In the genomic region with DNA sequence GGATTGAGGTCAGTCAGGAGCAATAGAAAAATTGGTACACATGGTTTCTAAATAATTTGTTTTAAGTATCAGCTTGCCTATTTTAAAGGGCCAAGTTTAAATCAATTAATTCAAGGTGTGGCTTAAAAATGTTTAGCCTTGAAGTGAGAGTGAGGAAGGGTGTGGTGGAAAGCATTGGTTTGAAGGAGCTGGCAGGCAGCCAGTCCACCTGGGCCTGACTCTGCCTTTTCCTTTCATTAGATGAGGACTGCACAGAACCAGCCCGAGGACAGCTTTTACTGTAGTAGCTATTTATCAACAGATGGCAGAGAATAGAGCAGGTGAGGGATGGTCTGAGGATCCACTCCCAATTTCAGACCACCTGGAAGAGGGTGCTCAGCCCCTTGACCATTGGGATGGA, we compare ENCODE assay signal across 13 cellular contexts. TPM values are rescaled to one million over a fixed set of nuclear protein-coding genes. Genes with fewer than 3 reads are reported as not detected.
DNase-seq lines count a peak whose midpoint lies in the region; ATAC-seq, FAIRE-seq and TF ChIP-seq lines count a peak whose summit lies in the region.
"Had no signal": no experiment of that assay in that cellular context is flagged by ENCODE, and none has a peak within 500 bp of the region (broad histone marks: within the 10 kb centered on the region; RNA-seq: fewer than 3 reads in every experiment).

No MANE protein-coding gene starts in this region.

- RAD21 ChIA-PET in GM12878 (lab: Charles Lee; ENCODE audit: unreplicated experiment) = no interaction called here

- no peak for TF ChIP-seq CTCF in GM12878 (IDR thresholded peaks at IDR 0.05 in 2 of 3, conservative IDR thresholded peaks at IDR 0.05 in 1 of 3; ENCODE audit: control insufficient read depth in 2 of 3, extremely low read depth in 1 of 3, insufficient read depth in 1 of 3, low read depth in 3 of 3, low read length in 3 of 3)
- no peak for TF ChIP-seq CTCF in thyroid gland (IDR thresholded peaks at IDR 0.05)
- TF ChIP-seq CTCF in H9 (conservative IDR thresholded peaks at IDR 0.05) = no peak

- SMC1A ChIA-PET in GM12878 (lab: Charles Lee; ENCODE audit: uncharacterized antibody, unreplicated experiment) = interaction anchor here (0.6 to 1.2 kb wide), 3 partner anchors 10 to 29 kb away, joined by 3 to 4 read pairs (median 3); no protein-coding TSS in a partner anchor

- no peak overlapping the region for H3K18ac ChIP-seq in H9 (ENCODE audit: insufficient read length, low read depth, low read length)

- no peak overlapping the region for H2BK5ac ChIP-seq in H9 (ENCODE audit: insufficient read length, low read length)

- peak; percentile 28 for DNase-seq in activated naive CD4-positive, alpha-beta T cell treated with anti-CD3 and anti-CD28 coated beads, Interleukin-2, amount 10 ng/mL, durations not matched to agents 7 days and 5 days
- no peak for DNase-seq in activated naive CD4-positive, alpha-beta T cell treated with anti-CD3 and anti-CD28 coated beads, Interleukin-2, amount 50 U/mL, for 72 hours (ENCODE audit: low spot score in 2 of 2)
- DNase-seq in NCI-H345 treated with DMSO at 0.1 percent for 48 hours (lab: John Stamatoyannopoulos, UW; ENCODE audit: unreplicated experiment) (peak; percentile 77), GM12878 (ENCODE audit: low read depth, low spot score) (no peak), thyroid gland (peak; percentile 38 to 58), erythroblast (lab: John Stamatoyannopoulos, UW) (no peak), H9 (no peak), HUDEP-2 (lab: John Stamatoyannopoulos, UW; ENCODE audit: unreplicated experiment in 76 of 76) (no peak)
- DNase-seq: activated naive CD4-positive, alpha-beta T cell treated with anti-CD3 and anti-CD28 coated beads, Interleukin-2, amount 50 U/mL, for 16 hours; heart left ventricle; NK-92 treated with Interleukin-12 subunit alpha and Interleukin-12 subunit beta, amount 100 ng/mL, for 24 hours had no signal

- H3K4me3 ChIP-seq in GM12878 (no peak overlapping the region), thyroid gland (replicated peaks in 1 of 3) (no peak overlapping the region)
- H3K4me3 ChIP-seq: heart left ventricle, prostate gland had no signal

- no peaks in the 10 kb centered on the region for H3K27me3 Mint-ChIP-seq in activated naive CD4-positive, alpha-beta T cell treated with anti-CD3 and anti-CD28 coated beads, Interleukin-2, amount 10 ng/mL, durations not matched to agents 7 days and 5 days
- no peaks in the 10 kb centered on the region for H3K27me3 Mint-ChIP-seq in H9 (ENCODE audit: low read depth)
- H3K27me3 Mint-ChIP-seq: dendritic cell treated with granulocyte-macrophage colony-stimulating factor and Interleukin-4, amounts not matched to agents 40 ng/mL and 50 ng/mL, for 4 days had no signal

- H3K79me2 ChIP-seq in GM12878 (ENCODE audit: control insufficient read depth, insufficient read depth, low read length) (no peaks in the 10 kb centered on the region), H9 (ENCODE audit: insufficient read depth, low read length) (no peaks in the 10 kb centered on the region)

- H3K27me3 ChIP-seq in GM12878 (replicated peaks in 1 of 2; ENCODE audit: control insufficient read depth in 2 of 2, insufficient read depth in 2 of 2, low read length in 1 of 2) (no peaks in the 10 kb centered on the region), thyroid gland (no peaks in the 10 kb centered on the region), H9 (ENCODE audit: insufficient read depth, low read length) (no peaks in the 10 kb centered on the region)
- H3K27me3 ChIP-seq: heart left ventricle had no signal

- POLR2A ChIA-PET in GM12878 (lab: Charles Lee) = no interaction called here

- H2BK20ac ChIP-seq in H9 (ENCODE audit: low read depth, low read length, poor library complexity, severe bottlenecking) = no peak overlapping the region

- in situ Hi-C loops in GM12878 (cut with MboI) = no loop called here

- H4K5ac ChIP-seq in H9 (ENCODE audit: insufficient read length, low read depth, low read length) = no peak overlapping the region

- CTCF ChIA-PET in activated naive CD4-positive, alpha-beta T cell treated with anti-CD3 and anti-CD28 coated beads, Interleukin-2, amount 10 ng/mL, durations not matched to agents 7 days and 5 days (lab: Charles Lee) = no interaction called here
- CTCF ChIA-PET in GM12878 (lab: Yijun Ruan, JAX) = interaction anchor here (0.9 kb wide), 1 partner anchor 9 kb away, joined by 4 read pairs; no protein-coding TSS in a partner anchor

- H3K4me2 ChIP-seq in GM12878 (ENCODE audit: control insufficient read depth, insufficient read depth) = no peak overlapping the region
- H3K4me2 ChIP-seq in H9 (ENCODE audit: insufficient read depth, insufficient read length, low read length) = no peak overlapping the region

- H3K4me1 ChIP-seq in GM12878 (ENCODE audit: control insufficient read depth, insufficient read depth, low read length) (no peaks in the 10 kb centered on the region), thyroid gland (no peaks in the 10 kb centered on the region), H9 (ENCODE audit: insufficient read depth, low read length) (no peaks in the 10 kb centered on the region; the same call in none of the 2 replicates)
- H3K4me1 ChIP-seq: prostate gland had no signal

- intact Hi-C loops in GM12878 (cut with micrococcal nuclease; ENCODE audit: unreplicated experiment) (no loop called here), thyroid gland (cut with DNase I) (no loop called here)

- no peak overlapping the region for H4K8ac ChIP-seq in H9 (replicated peaks; ENCODE audit: insufficient read length, low read depth, low read length)

- H3K23me2 ChIP-seq in H9 (ENCODE audit: insufficient read length, low read depth, low read length, poor library complexity, severe bottlenecking) = no peaks in the 10 kb centered on the region

- H3K9ac ChIP-seq in GM12878 (ENCODE audit: control insufficient read depth, insufficient read depth, low read length) (no peak overlapping the region), H9 (ENCODE audit: extremely low read depth, insufficient read length, low read length) (no peak overlapping the region)

- H2AK5ac ChIP-seq in H9 (ENCODE audit: insufficient read length, low read length) = no peak overlapping the region

- H3K27ac ChIP-seq in GM12878 (ENCODE audit: control insufficient read depth, insufficient read depth) (no peak overlapping the region), thyroid gland (no peak overlapping the region), H9 (ENCODE audit: insufficient read length, low read depth, low read length) (no peak overlapping the region)
- H3K27ac ChIP-seq: heart left ventricle, prostate gland had no signal

- BruUV-seq in GM12878 (replicated peaks; lab: Mats Ljungman, UMichigan) = no TSS peak

- peak; percentile 35 for FAIRE-seq in GM12878 (lab: Jason Lieb, UNC)

- H3T11ph ChIP-seq in H9 (ENCODE audit: low read length) = no peak overlapping the region

- H3K56ac ChIP-seq in H9 (ENCODE audit: insufficient read length, low read depth, low read length) = no peak overlapping the region

- 53% methylated on average over 1 of the region's 1 CpG for WGBS in GM12878 (ENCODE audit: insufficient coverage, insufficient replicate concordance, low lambda C conversion rate, missing lambda C conversion rate)
- WGBS in thyroid gland, 2 donors = 18 to 25% methylated on average over 1 of the region's 1 CpG
- WGBS in H9 (ENCODE audit: extremely low coverage, insufficient read length, low lambda C conversion rate) = no CpG with 5 or more reads among the region's 1 CpG

- no peak for TF ChIP-seq EP300 in GM12878 (IDR thresholded peaks at IDR 0.05; ENCODE audit: borderline replicate concordance in 1 of 2, control insufficient read depth in 1 of 2, low read depth in 2 of 2, low read length in 2 of 2)

- no peaks in the 10 kb centered on the region for H3K9me3 Mint-ChIP-seq in activated naive CD4-positive, alpha-beta T cell treated with anti-CD3 and anti-CD28 coated beads, Interleukin-2, amount 10 ng/mL, durations not matched to agents 7 days and 5 days
- H3K9me3 Mint-ChIP-seq in activated naive CD4-positive, alpha-beta T cell treated with anti-CD3 and anti-CD28 coated beads, Interleukin-2, amount 50 U/mL, for 72 hours = no peaks in the 10 kb centered on the region
- H3K9me3 Mint-ChIP-seq in H9 = no peaks in the 10 kb centered on the region
- H3K9me3 Mint-ChIP-seq: dendritic cell treated with granulocyte-macrophage colony-stimulating factor and Interleukin-4, amounts not matched to agents 40 ng/mL and 50 ng/mL, for 4 days had no signal

- H3K9me3 ChIP-seq in GM12878 (replicated peaks; ENCODE audit: control insufficient read depth, insufficient read depth, low read length) = no peaks in the 10 kb centered on the region
- H3K9me3 ChIP-seq in thyroid gland = no peaks in the 10 kb centered on the region
- H3K9me3 ChIP-seq in H9 (ENCODE audit: control insufficient read depth, low read depth, low read length) = no peaks in the 10 kb centered on the region
- H3K9me3 ChIP-seq: heart left ventricle, prostate gland had no signal

- TF ChIP-seq POLR2A in GM12878 (IDR thresholded peaks at IDR 0.05; ENCODE audit: low read depth, low read length) (no peak), thyroid gland (IDR thresholded peaks at IDR 0.05) (no peak), erythroblast (IDR thresholded peaks at IDR 0.05; ENCODE audit: low read length) (no peak)

- H3K36me3 ChIP-seq in GM12878 (ENCODE audit: control insufficient read depth in 2 of 2, insufficient read depth in 2 of 2, low read length in 1 of 2) (peaks cover 11 to 19% of the 10 kb centered on the region in 2 experiments), thyroid gland (peaks cover 30 to 40% of the 10 kb centered on the region in 2 donors)

- H3K79me1 ChIP-seq in H9 (ENCODE audit: insufficient read depth, low read depth, low read length, poor library complexity, severe bottlenecking) = no peaks in the 10 kb centered on the region

- ATAC-seq in activated naive CD4-positive, alpha-beta T cell treated with anti-CD3 and anti-CD28 coated beads, Interleukin-2, amount 50 U/mL, for 72 hours = no peak
- no peak for ATAC-seq in GM12878

- H2BK12ac ChIP-seq in H9 (ENCODE audit: insufficient read length, low read depth, low read length) = no peak overlapping the region

- no peak overlapping the region for H4K91ac ChIP-seq in H9 (ENCODE audit: insufficient read length, low read depth, low read length)

- H3K4ac ChIP-seq in H9 (ENCODE audit: low read depth, low read length) = no peak overlapping the region

- no peak overlapping the region for H3K14ac ChIP-seq in H9 (ENCODE audit: insufficient read depth, low read length)

- H4K20me1 ChIP-seq in GM12878 (ENCODE audit: control insufficient read depth, insufficient read depth) = no peaks in the 10 kb centered on the region
- H4K20me1 ChIP-seq in H9 (ENCODE audit: control insufficient read depth, insufficient read depth, insufficient read length) = no peaks in the 10 kb centered on the region

- H2BK120ac ChIP-seq in H9 (ENCODE audit: low read depth, low read length, poor library complexity, severe bottlenecking) = no peak overlapping the region

- peaks cover 21% of the 10 kb centered on the region for H3K4me1 Mint-ChIP-seq in activated naive CD4-positive, alpha-beta T cell treated with anti-CD3 and anti-CD28 coated beads, Interleukin-2, amount 10 ng/mL, durations not matched to agents 7 days and 5 days
- peaks cover 10 to 11% of the 10 kb centered on the region in 2 experiments for H3K4me1 Mint-ChIP-seq in H9

- no peak overlapping the region for H3K23ac ChIP-seq in H9 (ENCODE audit: insufficient read length, low read depth, low read length)

- peak overlapping the region; percentile 13 for H3K27ac Mint-ChIP-seq in activated naive CD4-positive, alpha-beta T cell treated with anti-CD3 and anti-CD28 coated beads, Interleukin-2, amount 10 ng/mL, durations not matched to agents 7 days and 5 days
- H3K27ac Mint-ChIP-seq in activated naive CD4-positive, alpha-beta T cell treated with anti-CD3 and anti-CD28 coated beads, Interleukin-2, amount 50 U/mL, for 72 hours = no peak overlapping the region
- no peak overlapping the region for H3K27ac Mint-ChIP-seq in H9
- H3K27ac Mint-ChIP-seq: dendritic cell treated with granulocyte-macrophage colony-stimulating factor and Interleukin-4, amounts not matched to agents 40 ng/mL and 50 ng/mL, for 4 days had no signal

- H2BK15ac ChIP-seq in H9 (ENCODE audit: low read depth, low read length) = no peak overlapping the region

- no peak for TF ChIP-seq RAD21 in GM12878 (IDR thresholded peaks at IDR 0.05; ENCODE audit: insufficient read depth, low read depth, low read length)

- no peak overlapping the region for H3K4me3 Mint-ChIP-seq in activated naive CD4-positive, alpha-beta T cell treated with anti-CD3 and anti-CD28 coated beads, Interleukin-2, amount 10 ng/mL, durations not matched to agents 7 days and 5 days
- H3K4me3 Mint-ChIP-seq in H9 = no peak overlapping the region
- H3K4me3 Mint-ChIP-seq: dendritic cell treated with granulocyte-macrophage colony-stimulating factor and Interleukin-4, amounts not matched to agents 40 ng/mL and 50 ng/mL, for 4 days had no signal

- H2AFZ ChIP-seq in GM12878 (ENCODE audit: control insufficient read depth, low read depth, low read length) (no peak overlapping the region), H9 (ENCODE audit: low read length) (no peak overlapping the region)

- H3K36me3 Mint-ChIP-seq in activated naive CD4-positive, alpha-beta T cell treated with anti-CD3 and anti-CD28 coated beads, Interleukin-2, amount 10 ng/mL, durations not matched to agents 7 days and 5 days = peaks cover 42% of the 10 kb centered on the region
- H3K36me3 Mint-ChIP-seq in activated naive CD4-positive, alpha-beta T cell treated with anti-CD3 and anti-CD28 coated beads, Interleukin-2, amount 50 U/mL, for 72 hours = peaks cover 10 to 16% of the 10 kb centered on the region in 2 donors
- peaks cover 26 to 73% (median 69%) of the 10 kb centered on the region in 3 experiments; a peak in 6 of 7 replicates for H3K36me3 Mint-ChIP-seq in H9 (ENCODE audit: insufficient read depth in 1 of 3, low read depth in 3 of 3)

RNA-seq across cellular contexts. Expression of gene DHX35, which starts 42.4 kb away (rescaled TPM):
- total RNA-seq in activated naive CD4-positive, alpha-beta T cell treated with anti-CD3 and anti-CD28 coated beads, Interleukin-2, amount 50 U/mL, for 72 hours = 10 to 100 TPM; 11.6 to 12.1 TPM
- 38.3 and 43.4 TPM in 2 replicates for total RNA-seq in GM12878 (2013; cell fraction: nucleolus; rRNA removed)
- total RNA-seq in GM12878 (2014; rRNA removed) (19.4 and 19.5 TPM in 2 replicates), GM12878 (2014; rRNA removed; fragmentation: Illumina TruSeq; extraction: Trizol) (12.7 and 14.2 TPM in 2 replicates), GM12878 (2021) (13.4 and 15.6 TPM in 2 replicates), thyroid gland (10 to 100 TPM; 16.1 to 17.9 (median 16.4) TPM), H9 (2021) (14.3 and 14.4 TPM in 2 replicates)
- 5.0 TPM for polyA plus RNA-seq in GM12878 (2011; ENCODE audit: low read depth)
- polyA plus RNA-seq in GM12878 (2011; rRNA removed) (18.6 and 21.6 TPM in 2 replicates), GM12878 (2014; fragmentation: Illumina TruSeq; extraction: Trizol) (18.0 and 21.9 TPM in 2 replicates), GM12878 (2014; fragmentation: Nextera tagmentation; extraction: Ambion mirVana) (1 to 10 TPM; 4.3 to 4.4 TPM), GM12878 (2014; rRNA removed) (16.0 and 16.1 TPM in 2 replicates), GM12878 (2016; fragmentation: Nextera tagmentation; extraction: Ambion mirVana) (10 to 100 TPM; 12.5 to 12.8 TPM)
- polyA plus RNA-seq in GM12878 (2011; cell fraction: cytosol; rRNA removed) = 20.5 and 20.7 TPM in 2 replicates
- 40.3 and 43.3 TPM in 2 replicates for polyA plus RNA-seq in GM12878 (2011; cell fraction: nucleus; rRNA removed)
- polyA plus RNA-seq in GM12878 (2012) = 7.0 and 7.1 TPM in 2 replicates
- polyA minus RNA-seq in GM12878 (2011; rRNA and poly(A)+ RNA removed) = 22.2 and 22.5 TPM in 2 replicates
- polyA minus RNA-seq in GM12878 (2011; cell fraction: cytosol; rRNA and poly(A)+ RNA removed) = 4.4 and 5.5 TPM in 2 replicates
- polyA minus RNA-seq in GM12878 (2011; cell fraction: nucleus; rRNA and poly(A)+ RNA removed) = 13.9 and 20.0 TPM in 2 replicates

Comparison
In these comparisons a context has a peak if more than half of its experiments do, and no peak if none do; other contexts are left out.
1. DNase-seq: peak in activated naive CD4-positive, alpha-beta T cell treated with anti-CD3 and anti-CD28 coated beads, Interleukin-2, amount 10 ng/mL, durations not matched to agents 7 days and 5 days (single experiment), NCI-H345 treated with DMSO at 0.1 percent for 48 hours (single experiment) and thyroid gland (2 of 2); none in activated naive CD4-positive, alpha-beta T cell treated with anti-CD3 and anti-CD28 coated beads, Interleukin-2, amount 50 U/mL, for 72 hours (0 of 2), GM12878 (single experiment), erythroblast (0 of 2), H9 (single experiment) and HUDEP-2 (0 of 76).